9 cellular contexts compared by ENCODE assay signal in genomic region chr10:131678613-131679012, GRCh38.
"Had no signal": no experiment of that assay in that cellular context is flagged by ENCODE, and none has a peak within 500 bp of the region (broad histone marks: within the 10 kb centered on the region; RNA-seq: fewer than 3 reads in every experiment).

No MANE protein-coding gene starts in this region.

- H3K27ac ChIP-seq: GM23248 had no signal

- FAIRE-seq: HTR-8/SVneo, K562 had no signal

- H2AFZ ChIP-seq: GM23248 had no signal

- H3K4me3 Mint-ChIP-seq: HFFc6 had no signal

- H3K36me3 ChIP-seq: HAP-1 had no signal

- H3K27ac Mint-ChIP-seq: HFFc6 had no signal

- DNase-seq: GM23248, GOT3, H7, HFFc6, IMR-90 had no signal

- ATAC-seq: HCT116, K562 had no signal

- H3K9ac ChIP-seq: GM23248 had no signal

- H3K4me1 ChIP-seq: HAP-1 had no signal

- H3K9me3 ChIP-seq: HAP-1 had no signal

- H3K4me3 ChIP-seq: GM23248, HAP-1, K562 had no signal
